Comparison of ENCODE assay signal across 8 cellular contexts in the genomic region with DNA sequence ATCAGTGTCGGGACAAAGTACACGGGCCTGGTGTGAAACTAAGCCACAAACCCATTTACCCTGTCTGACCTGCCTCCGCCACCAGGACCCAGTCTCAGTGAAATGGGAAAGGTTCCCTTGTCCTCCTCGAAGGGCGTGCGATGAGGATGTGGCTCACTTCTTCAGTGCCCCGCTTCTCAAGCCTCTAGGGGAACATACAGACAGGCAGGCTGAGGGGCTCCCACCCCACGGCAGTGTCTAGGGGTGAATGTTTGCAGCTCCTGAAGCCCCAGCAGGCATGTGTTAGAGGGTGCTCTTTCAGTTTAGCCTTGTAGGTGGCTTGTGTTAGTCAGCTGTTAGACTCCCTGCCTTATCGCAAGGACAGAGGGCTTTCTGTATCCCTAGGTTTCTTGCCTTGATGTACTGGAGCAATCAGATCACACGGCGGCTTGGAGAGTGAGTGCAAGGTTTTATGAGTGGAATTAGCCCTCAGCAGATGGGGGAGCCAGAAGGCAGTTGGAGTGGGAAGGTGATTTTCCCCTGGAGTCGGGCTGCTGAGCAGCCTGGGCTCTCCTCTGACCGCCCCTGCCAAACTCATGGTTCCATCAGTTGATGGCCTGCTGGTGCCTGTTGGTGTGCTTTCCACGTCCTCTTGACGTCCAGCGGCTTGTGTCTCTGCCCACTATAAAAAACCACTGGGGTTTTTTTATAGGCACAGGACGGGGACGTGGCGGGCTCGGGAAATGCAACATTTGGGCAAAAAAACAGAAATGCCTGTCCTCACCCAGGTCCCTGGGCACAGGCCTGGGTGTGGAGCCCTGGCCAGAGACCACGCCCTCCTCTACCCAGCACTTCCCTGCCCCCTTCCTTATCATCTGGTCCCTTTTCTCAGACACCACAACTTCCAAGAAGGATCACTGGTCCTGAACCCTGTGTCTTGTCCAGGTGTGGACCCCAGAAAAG. TPM values are rescaled to one million over a fixed set of nuclear protein-coding genes. Genes with fewer than 3 reads are reported as not detected.
DNase-seq lines count a peak whose midpoint lies in the region; ATAC-seq, FAIRE-seq and TF ChIP-seq lines count a peak whose summit lies in the region.

No MANE protein-coding gene starts in this region.

- H3K36me3 ChIP-seq in Caco-2 (ENCODE audit: control insufficient read depth, insufficient read depth, low read length) (peaks cover 2% of the 10 kb centered on the region), OCI-LY3 (replicated peaks; ENCODE audit: low read depth, low read length) (peaks cover 17% of the 10 kb centered on the region), HepG2 (replicated peaks in 1 of 2; ENCODE audit: control insufficient read depth in 1 of 2, insufficient read depth in 2 of 2, low read length in 2 of 2) (peaks cover 6 to 15% of the 10 kb centered on the region in 2 experiments), transverse colon (peaks cover 0 to 8% (median 4%) of the 10 kb centered on the region in 4 donors)

- H3K4me3 ChIP-seq in Caco-2 (ENCODE audit: low read depth, low read length) = peak overlapping the region; percentile 85
- peak overlapping the region; percentile 96 for H3K4me3 ChIP-seq in OCI-LY3 (ENCODE audit: low read length)
- peak overlapping the region; percentile 91 to 98 (median 98) for H3K4me3 ChIP-seq in HepG2 (replicated peaks in 1 of 3; ENCODE audit: insufficient read depth in 1 of 3, low read depth in 2 of 3, low read length in 3 of 3)
- peak overlapping the region; percentile 50 to 100 (median 92) for H3K4me3 ChIP-seq in transverse colon

- TF ChIP-seq CTCF in Caco-2 (IDR thresholded peaks at IDR 0.05; ENCODE audit: insufficient read depth in 1 of 2, low read depth in 1 of 2, low read length in 1 of 2, severe bottlenecking in 1 of 2, unreplicated experiment in 1 of 2) (no peak), OCI-LY3 (IDR thresholded peaks at IDR 0.05; ENCODE audit: low read depth, low read length) (no peak), HepG2 (CRISPR knock-in tag; IDR thresholded peaks at IDR 0.05) (0 out of 2 replicates have a peak, but pooled peaks have one; percentile 11), transverse colon (IDR thresholded peaks at IDR 0.05) (peak in 2 of 5 experiments; percentile 23 to 41)

- H3K79me2 ChIP-seq in OCI-LY3 (ENCODE audit: low read length) (peaks cover 42% of the 10 kb centered on the region), HepG2 (ENCODE audit: insufficient read depth, low read length) (peaks cover 22% of the 10 kb centered on the region)

- peak overlapping the region; percentile 96 for H3K27ac Mint-ChIP-seq in Caco-2 (ENCODE audit: unreplicated experiment)

- peaks cover 13% of the 10 kb centered on the region for H3K4me1 Mint-ChIP-seq in Caco-2 (ENCODE audit: low read depth, unreplicated experiment)

- no peak for TF ChIP-seq RAD21 in HepG2 (CRISPR knock-in tag; IDR thresholded peaks at IDR 0.05)

- no peaks in the 10 kb centered on the region for H3K9me3 Mint-ChIP-seq in Caco-2 (ENCODE audit: unreplicated experiment)

- H3K4me2 ChIP-seq in OCI-LY3 (ENCODE audit: low read length) = peak overlapping the region; percentile 94
- peak overlapping the region; percentile 99 for H3K4me2 ChIP-seq in HepG2 (ENCODE audit: low read depth, low read length)

- in situ Hi-C loops in HepG2 (cut with HindIII; ENCODE audit: extremely low pct_ligation_motif_present, low pct_unique_long_range_greater_than_20kb) (loop anchor here (5.0 kb wide), 1 partner anchor 104 kb away; no protein-coding TSS in a partner anchor), transverse colon (cut with MboI; ENCODE audit: low pct_ligation_motif_present in 1 of 4, low pct_unique_long_range_greater_than_20kb in 1 of 4, low sequenced_read_pairs in 3 of 4) (loop anchor here in 3 of 4 donors (10.0 to 25.0 kb wide), 2 partner anchors 102 to 119 kb away; a partner anchor contains a TSS)

- H3K4me1 ChIP-seq in Caco-2 (peaks cover 5% of the 10 kb centered on the region; the same call in 1 of the 2 replicates), OCI-LY3 (ENCODE audit: low read length) (peaks cover 18% of the 10 kb centered on the region), HepG2 (ENCODE audit: insufficient read depth, low read length) (peaks cover 37% of the 10 kb centered on the region), transverse colon (peaks cover 17 to 28% (median 22%) of the 10 kb centered on the region in 4 donors)

- H3K27me3 Mint-ChIP-seq in Caco-2 (ENCODE audit: insufficient read depth, unreplicated experiment) = no peaks in the 10 kb centered on the region

- H3K27me3 ChIP-seq in Caco-2 (replicated peaks; ENCODE audit: control insufficient read depth, insufficient read depth, low read length) = no peaks in the 10 kb centered on the region
- H3K27me3 ChIP-seq in OCI-LY3 (ENCODE audit: low read depth, low read length) = no peaks in the 10 kb centered on the region
- no peaks in the 10 kb centered on the region; a peak in 1 of 5 replicates for H3K27me3 ChIP-seq in HepG2 (ENCODE audit: control insufficient read depth in 1 of 2, insufficient read depth in 2 of 2, low read length in 2 of 2)
- no peaks in the 10 kb centered on the region for H3K27me3 ChIP-seq in transverse colon

- H4K20me1 ChIP-seq in OCI-LY3 (ENCODE audit: insufficient read depth, low read length) (no peaks in the 10 kb centered on the region), HepG2 (ENCODE audit: insufficient read depth, low read length) (no peaks in the 10 kb centered on the region)

- no peak overlapping the region; the same call in 1 of the 2 replicates for H2AFZ ChIP-seq in OCI-LY3 (ENCODE audit: low read depth, low read length)
- H2AFZ ChIP-seq in HepG2 (ENCODE audit: low read length) = no peak overlapping the region

- H3K36me3 Mint-ChIP-seq in Caco-2 (ENCODE audit: insufficient read depth, unreplicated experiment) = peaks cover 33% of the 10 kb centered on the region

- intact Hi-C loops in Caco-2 (cut with micrococcal nuclease; ENCODE audit: unreplicated experiment) (loop anchor here (5.0 kb wide), 1 partner anchor 69 kb away; a partner anchor contains a TSS), HepG2 (cut with micrococcal nuclease; ENCODE audit: unreplicated experiment) (loop anchor here (2.0 to 10.0 kb wide), 2 partner anchors 72 to 112 kb away; a partner anchor contains a TSS), transverse colon (cut with DNase I; ENCODE audit: low total_unique reads) (loop anchor here (10.0 kb wide), 1 partner anchor 112 kb away; a partner anchor contains a TSS)

- H3K9me3 ChIP-seq in Caco-2 (no peaks in the 10 kb centered on the region), OCI-LY3 (ENCODE audit: insufficient read depth, low read length) (no peaks in the 10 kb centered on the region), HepG2 (ENCODE audit: low read length) (no peaks in the 10 kb centered on the region), transverse colon (no peaks in the 10 kb centered on the region)

- WGBS in HepG2 (ENCODE audit: low lambda C conversion rate) = 16% methylated on average over 13 of the region's 21 CpGs
- WGBS in transverse colon (ENCODE audit: low coverage in 1 of 2), 2 donors = 17 to 26% methylated on average over 1 to 20 of the region's 21 CpGs

- peak overlapping the region; percentile 95 for H3K4me3 Mint-ChIP-seq in Caco-2 (ENCODE audit: unreplicated experiment)

- ATAC-seq in GM21786 (IDR thresholded peaks at IDR 0.05; ENCODE audit: unreplicated experiment) (peak; percentile 17), HepG2 (peak; percentile 39), GM21367 (IDR thresholded peaks at IDR 0.05; ENCODE audit: unreplicated experiment) (no peak)

- FAIRE-seq in HepG2 (lab: Jason Lieb, UNC) = no peak

- peak in 1 of 2 experiments; percentile 36 for DNase-seq in Caco-2
- peak; percentile 22 for DNase-seq in astrocyte of the hippocampus (ENCODE audit: low read depth, low spot score)
- peak; percentile 26 for DNase-seq in HepG2 (ENCODE audit: low spot score)
- DNase-seq in transverse colon = peak; percentile 13
- no peak for DNase-seq in HEK293T (ENCODE audit: extremely low spot score)

- BruUV-seq in Caco-2 (replicated peaks; lab: Mats Ljungman, UMichigan) (TSS peak; percentile 80), HepG2 (replicated peaks; lab: Mats Ljungman, UMichigan) (TSS peak; percentile 75)

- POLR2A ChIA-PET in Caco-2 (lab: Charles Lee) = interaction anchor here (0.7 to 1.4 kb wide), 3 partner anchors 11 to 169 kb away, joined by 3 to 6 read pairs (median 3); no protein-coding TSS in a partner anchor
- POLR2A ChIA-PET in HepG2 (lab: Yijun Ruan, JAX) = interaction anchor here (1.2 to 1.5 kb wide), 2 partner anchors 27 to 111 kb away, joined by 4 to 6 read pairs; a partner anchor contains a TSS
- POLR2A ChIA-PET in HEK293T (lab: Yijun Ruan, JAX) = interaction anchor here (0.9 to 2.9 kb wide), 11 partner anchors 7 to 117 kb away, joined by 3 to 20 read pairs (median 3); a partner anchor contains a TSS

- peak overlapping the region; percentile 53 for H3K27ac ChIP-seq in OCI-LY3 (ENCODE audit: low read length)
- H3K27ac ChIP-seq in HepG2 (ENCODE audit: extremely low read length, insufficient read depth, low read length) = peak overlapping the region; percentile 72
- peak overlapping the region; percentile 75 to 85 (median 82) for H3K27ac ChIP-seq in transverse colon

- no peak for TF ChIP-seq EP300 in HepG2 (IDR thresholded peaks at IDR 0.05; ENCODE audit: low read depth in 2 of 2, low read length in 2 of 2)
- TF ChIP-seq EP300 in HepG2 (CRISPR knock-in tag; IDR thresholded peaks at IDR 0.05; ENCODE audit: borderline replicate concordance) = no peak
- TF ChIP-seq EP300 in transverse colon (IDR thresholded peaks at IDR 0.05; ENCODE audit: low read depth) = no peak

- CTCF ChIA-PET in Caco-2 (lab: Charles Lee) = interaction anchor here (0.7 to 1.1 kb wide), 3 partner anchors 105 to 1727 kb away, joined by 3 to 7 read pairs (median 4); no protein-coding TSS in a partner anchor
- CTCF ChIA-PET in HepG2 (lab: Yijun Ruan, JAX; ENCODE audit: low intra/inter-chr PET ratio, low total read pairs) = no interaction called here
- CTCF ChIA-PET in HEK293T (lab: Yijun Ruan, JAX) = no interaction called here

- peak overlapping the region; percentile 92 for H3K9ac ChIP-seq in OCI-LY3 (ENCODE audit: low read length)
- H3K9ac ChIP-seq in HepG2 (ENCODE audit: insufficient read depth, low read depth, low read length) = peak overlapping the region; percentile 96

- TF ChIP-seq POLR2A in HepG2 (IDR thresholded peaks at IDR 0.05; ENCODE audit: insufficient read depth in 1 of 2, low read depth in 2 of 2, low read length in 2 of 2) (no peak), transverse colon (IDR thresholded peaks at IDR 0.05) (no peak)

RNA-seq across cellular contexts. Expression of a gene that starts 0.8 kb away (rescaled TPM):
- 41.5 and 42.8 TPM in 2 replicates for total RNA-seq in Caco-2 (2022)
- total RNA-seq in HepG2 (2016; rRNA removed; fragmentation: Illumina TruSeq; extraction: Trizol) = 26.8 and 32.7 TPM in 2 replicates
- total RNA-seq in HepG2 (2016; cell fraction: cytosol; rRNA removed; fragmentation: Illumina TruSeq; extraction: Trizol; ENCODE audit: low read depth) = 11.4 TPM in 2 replicates
- 26.2 and 40.5 TPM in 2 replicates for total RNA-seq in HepG2 (2016; cell fraction: insoluble cytoplasmic fraction; rRNA removed; fragmentation: Illumina TruSeq; extraction: Trizol)
- 14.4 and 18.7 TPM in 2 replicates for total RNA-seq in HepG2 (2016; cell fraction: membrane; rRNA removed; fragmentation: Illumina TruSeq; extraction: Trizol)
- 9.7 and 11.3 TPM in 2 replicates for total RNA-seq in HepG2 (2016; cell fraction: nucleus; rRNA removed; fragmentation: Illumina TruSeq; extraction: Trizol)
- polyA plus RNA-seq in HepG2 (2011; rRNA removed) = 6.4 and 9.1 TPM in 2 replicates
- polyA plus RNA-seq in HepG2 (2011; cell fraction: cytosol; rRNA removed) = 8.6 and 15.0 TPM in 2 replicates
- 7.0 and 14.0 TPM in 2 replicates for polyA plus RNA-seq in HepG2 (2011; cell fraction: nucleus; rRNA removed)
- polyA plus RNA-seq in HepG2 (2012) = 9.3 and 12.3 TPM in 2 replicates
- 11.6 and 16.1 TPM in 2 replicates for polyA plus RNA-seq in HepG2 (2016; cell fraction: cytosol; fragmentation: Illumina TruSeq; extraction: Trizol; ENCODE audit: low read depth)
- polyA plus RNA-seq in HepG2 (2016; cell fraction: insoluble cytoplasmic fraction; fragmentation: Illumina TruSeq; extraction: Trizol; ENCODE audit: low read depth) = 33.4 and 44.1 TPM in 2 replicates
- 15.0 and 16.2 TPM in 2 replicates for polyA plus RNA-seq in HepG2 (2016; cell fraction: membrane; fragmentation: Illumina TruSeq; extraction: Trizol; ENCODE audit: low read depth)
- polyA plus RNA-seq in HepG2 (2016; cell fraction: nucleus; fragmentation: Illumina TruSeq; extraction: Trizol; ENCODE audit: insufficient read depth, low read depth) = 21.7 and 21.8 TPM in 2 replicates
- 10.9 and 35.3 TPM in 2 replicates for polyA minus RNA-seq in HepG2 (2011; rRNA and poly(A)+ RNA removed; ENCODE audit: low replicate concordance)
- 3.8 and 4.1 TPM in 2 replicates for polyA minus RNA-seq in HepG2 (2011; cell fraction: cytosol; rRNA and poly(A)+ RNA removed)
- 1.2 and 1.3 TPM in 2 replicates for polyA minus RNA-seq in HepG2 (2011; cell fraction: nucleus; rRNA and poly(A)+ RNA removed)
- total RNA-seq in transverse colon = 10 to 100 TPM in 1 of 4 donors, 1 to 10 TPM in 2, not detected in 1; 4.2 to 23.6 (median 9.5) TPM

RNA-seq across cellular contexts. Expression of a gene that starts 0.8 kb away (rescaled TPM):
- total RNA-seq in Caco-2 (2022) (48.8 and 49.3 TPM in 2 replicates), HepG2 (2016; rRNA removed; fragmentation: Illumina TruSeq; extraction: Trizol) (34.2 and 42.6 TPM in 2 replicates), transverse colon (10 to 100 TPM in 3 of 4 donors, 1 to 10 TPM in 1; 2.2 to 15.3 (median 12.7) TPM)
- total RNA-seq in HepG2 (2016; cell fraction: cytosol; rRNA removed; fragmentation: Illumina TruSeq; extraction: Trizol; ENCODE audit: low read depth) = 13.1 and 15.3 TPM in 2 replicates
- total RNA-seq in HepG2 (2016; cell fraction: insoluble cytoplasmic fraction; rRNA removed; fragmentation: Illumina TruSeq; extraction: Trizol) = 32.0 and 45.6 TPM in 2 replicates
- 31.1 and 33.3 TPM in 2 replicates for total RNA-seq in HepG2 (2016; cell fraction: membrane; rRNA removed; fragmentation: Illumina TruSeq; extraction: Trizol)
- total RNA-seq in HepG2 (2016; cell fraction: nucleus; rRNA removed; fragmentation: Illumina TruSeq; extraction: Trizol) = 15.3 and 15.4 TPM in 2 replicates
- 13.2 and 15.8 TPM in 2 replicates for polyA plus RNA-seq in HepG2 (2011; rRNA removed)
- 11.1 and 11.7 TPM in 2 replicates for polyA plus RNA-seq in HepG2 (2011; cell fraction: cytosol; rRNA removed)
- polyA plus RNA-seq in HepG2 (2011; cell fraction: nucleus; rRNA removed) = 5.3 and 6.1 TPM in 2 replicates
- 13.3 and 14.1 TPM in 2 replicates for polyA plus RNA-seq in HepG2 (2012)
- 12.8 and 16.1 TPM in 2 replicates for polyA plus RNA-seq in HepG2 (2016; cell fraction: cytosol; fragmentation: Illumina TruSeq; extraction: Trizol; ENCODE audit: low read depth)
- 46.0 and 53.3 TPM in 2 replicates for polyA plus RNA-seq in HepG2 (2016; cell fraction: insoluble cytoplasmic fraction; fragmentation: Illumina TruSeq; extraction: Trizol; ENCODE audit: low read depth)
- 22.1 and 24.5 TPM in 2 replicates for polyA plus RNA-seq in HepG2 (2016; cell fraction: membrane; fragmentation: Illumina TruSeq; extraction: Trizol; ENCODE audit: low read depth)
- 29.4 and 33.1 TPM in 2 replicates for polyA plus RNA-seq in HepG2 (2016; cell fraction: nucleus; fragmentation: Illumina TruSeq; extraction: Trizol; ENCODE audit: insufficient read depth, low read depth)
- polyA minus RNA-seq in HepG2 (2011; rRNA and poly(A)+ RNA removed; ENCODE audit: low replicate concordance) = 13.9 and 40.9 TPM in 2 replicates
- 2.8 and 5.7 TPM in 2 replicates for polyA minus RNA-seq in HepG2 (2011; cell fraction: cytosol; rRNA and poly(A)+ RNA removed)
- polyA minus RNA-seq in HepG2 (2011; cell fraction: nucleus; rRNA and poly(A)+ RNA removed) = 4.8 and 7.1 TPM in 2 replicates

RNA-seq across cellular contexts. Expression of a gene that starts 10.1 kb away (rescaled TPM):
- total RNA-seq in Caco-2 (2022) = 58.6 and 65.8 TPM in 2 replicates
- total RNA-seq in HepG2 (2016; rRNA removed; fragmentation: Illumina TruSeq; extraction: Trizol) = 53.3 and 64.7 TPM in 2 replicates
- 47.7 and 50.1 TPM in 2 replicates for total RNA-seq in HepG2 (2016; cell fraction: cytosol; rRNA removed; fragmentation: Illumina TruSeq; extraction: Trizol; ENCODE audit: low read depth)
- 48.4 and 60.1 TPM in 2 replicates for total RNA-seq in HepG2 (2016; cell fraction: insoluble cytoplasmic fraction; rRNA removed; fragmentation: Illumina TruSeq; extraction: Trizol)
- 27.3 and 29.1 TPM in 2 replicates for total RNA-seq in HepG2 (2016; cell fraction: membrane; rRNA removed; fragmentation: Illumina TruSeq; extraction: Trizol)
- total RNA-seq in HepG2 (2016; cell fraction: nucleus; rRNA removed; fragmentation: Illumina TruSeq; extraction: Trizol) = 29.9 and 32.7 TPM in 2 replicates
- polyA plus RNA-seq in HepG2 (2011; rRNA removed) = 17.4 and 21.4 TPM in 2 replicates
- 10.9 and 20.1 TPM in 2 replicates for polyA plus RNA-seq in HepG2 (2011; cell fraction: cytosol; rRNA removed)
- 35.5 and 46.7 TPM in 2 replicates for polyA plus RNA-seq in HepG2 (2011; cell fraction: nucleus; rRNA removed)
- 10.5 and 17.0 TPM in 2 replicates for polyA plus RNA-seq in HepG2 (2012)
- 8.6 and 11.6 TPM in 2 replicates for polyA plus RNA-seq in HepG2 (2016; cell fraction: cytosol; fragmentation: Illumina TruSeq; extraction: Trizol; ENCODE audit: low read depth)
- polyA plus RNA-seq in HepG2 (2016; cell fraction: insoluble cytoplasmic fraction; fragmentation: Illumina TruSeq; extraction: Trizol; ENCODE audit: low read depth) = 22.4 and 37.7 TPM in 2 replicates
- polyA plus RNA-seq in HepG2 (2016; cell fraction: membrane; fragmentation: Illumina TruSeq; extraction: Trizol; ENCODE audit: low read depth) = 10.8 and 11.3 TPM in 2 replicates
- 31.9 and 32.8 TPM in 2 replicates for polyA plus RNA-seq in HepG2 (2016; cell fraction: nucleus; fragmentation: Illumina TruSeq; extraction: Trizol; ENCODE audit: insufficient read depth, low read depth)
- polyA minus RNA-seq in HepG2 (2011; rRNA and poly(A)+ RNA removed; ENCODE audit: low replicate concordance) = 26.5 and 51.4 TPM in 2 replicates
- 24.4 and 27.0 TPM in 2 replicates for polyA minus RNA-seq in HepG2 (2011; cell fraction: cytosol; rRNA and poly(A)+ RNA removed)
- polyA minus RNA-seq in HepG2 (2011; cell fraction: nucleus; rRNA and poly(A)+ RNA removed) = 22.9 and 27.4 TPM in 2 replicates
- total RNA-seq in transverse colon = 10 to 100 TPM in 3 of 4 donors, 1 to 10 TPM in 1; 8.0 to 52.7 (median 26.7) TPM
